10 cellular contexts compared by ENCODE assay signal in the genomic region with DNA sequence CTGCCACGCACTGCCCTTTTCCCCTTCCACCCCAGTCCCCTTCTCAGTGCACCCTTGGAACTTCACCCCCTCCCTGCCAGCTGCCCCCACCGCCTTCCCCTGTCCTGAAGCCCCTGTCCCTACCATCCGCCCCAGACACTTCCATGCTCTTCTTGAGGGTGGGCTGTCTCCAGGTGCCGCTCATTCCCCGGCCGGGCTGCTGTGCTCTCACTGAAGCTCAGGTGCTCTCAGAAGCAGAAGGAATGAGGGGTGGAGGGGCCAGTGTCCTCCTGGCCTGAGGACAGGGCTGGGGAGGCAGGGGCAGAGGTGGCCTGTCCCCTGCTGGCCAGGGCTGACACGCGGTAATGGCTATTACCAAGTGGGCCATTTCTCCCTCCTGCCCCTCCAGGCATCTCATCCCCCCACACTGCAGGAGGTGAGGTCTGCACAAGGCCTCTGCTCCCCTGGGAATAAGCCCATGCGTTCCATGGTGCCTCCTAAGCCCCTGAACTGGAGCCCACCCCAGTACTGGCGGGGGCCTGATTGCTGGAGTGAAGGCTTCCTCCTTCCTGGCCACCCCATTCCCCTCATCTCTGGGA. TPM values are rescaled to one million over a fixed set of nuclear protein-coding genes. Genes with fewer than 3 reads are reported as not detected.
DNase-seq lines count a peak whose midpoint lies in the region; ATAC-seq, FAIRE-seq and TF ChIP-seq lines count a peak whose summit lies in the region.
"Had no signal": no experiment of that assay in that cellular context is flagged by ENCODE, and none has a peak within 500 bp of the region (broad histone marks: within the 10 kb centered on the region; RNA-seq: fewer than 3 reads in every experiment).

No MANE protein-coding gene starts in this region.

- H4K20me1 ChIP-seq in OCI-LY1 (ENCODE audit: insufficient read depth, low read length): no peaks in the 10 kb centered on the region

- H3K79me2 ChIP-seq in OCI-LY1 (ENCODE audit: insufficient read depth, low read length): no peaks in the 10 kb centered on the region

- no peaks in the 10 kb centered on the region for H3K9me3 Mint-ChIP-seq in stimulated activated naive CD8-positive, alpha-beta T cell treated with anti-CD3 and anti-CD28 coated beads, Interleukin-15, Interleukin-2, amounts not matched to agents 100 ng/mL and 50 ng/mL, for 24 hours

- TF ChIP-seq CTCF in OCI-LY1 (IDR thresholded peaks at IDR 0.05; ENCODE audit: low read length) (no peak), kidney (IDR thresholded peaks at IDR 0.05; ENCODE audit: borderline replicate concordance, extremely low read depth, insufficient read depth) (no peak)

- no peaks in the 10 kb centered on the region for H3K36me3 Mint-ChIP-seq in stimulated activated naive CD8-positive, alpha-beta T cell treated with anti-CD3 and anti-CD28 coated beads, Interleukin-15, Interleukin-2, amounts not matched to agents 100 ng/mL and 50 ng/mL, for 24 hours (ENCODE audit: low read depth)

- H3K4me1 Mint-ChIP-seq in stimulated activated naive CD8-positive, alpha-beta T cell treated with anti-CD3 and anti-CD28 coated beads, Interleukin-15, Interleukin-2, amounts not matched to agents 100 ng/mL and 50 ng/mL, for 24 hours (ENCODE audit: low read depth): peaks cover 66% of the 10 kb centered on the region

- peak overlapping the region; percentile 49 for H3K27ac Mint-ChIP-seq in stimulated activated naive CD8-positive, alpha-beta T cell treated with anti-CD3 and anti-CD28 coated beads, Interleukin-15, Interleukin-2, amounts not matched to agents 100 ng/mL and 50 ng/mL, for 24 hours

- peak overlapping the region; percentile 4; the same call in 1 of the 2 replicates for H3K9ac ChIP-seq in OCI-LY1 (ENCODE audit: low read length)
- no peak overlapping the region for H3K9ac ChIP-seq in kidney (ENCODE audit: low read length in 2 of 2)

- no peak for ATAC-seq in stimulated activated naive CD8-positive, alpha-beta T cell treated with anti-CD3 and anti-CD28 coated beads, Interleukin-15, Interleukin-2, amounts not matched to agents 100 U/mL and 50 U/mL, for 24 hours
- no peak for ATAC-seq in HG03565 (IDR thresholded peaks at IDR 0.05; ENCODE audit: unreplicated experiment)
- no peak for ATAC-seq in GM18498 (IDR thresholded peaks at IDR 0.05; ENCODE audit: unreplicated experiment)
- ATAC-seq: Right ventricle myocardium inferior had no signal

- no peaks in the 10 kb centered on the region for H3K36me3 ChIP-seq in OCI-LY1 (ENCODE audit: insufficient read depth, low read length)
- H3K36me3 ChIP-seq in kidney (ENCODE audit: control insufficient read depth in 1 of 2, insufficient read depth in 2 of 2, low read length in 2 of 2): no peaks in the 10 kb centered on the region
- H3K36me3 ChIP-seq: prostate gland had no signal

- H3K27me3 Mint-ChIP-seq in stimulated activated naive CD8-positive, alpha-beta T cell treated with anti-CD3 and anti-CD28 coated beads, Interleukin-15, Interleukin-2, amounts not matched to agents 100 ng/mL and 50 ng/mL, for 24 hours: no peaks in the 10 kb centered on the region

- no peaks in the 10 kb centered on the region for H3K9me2 ChIP-seq in OCI-LY1 (ENCODE audit: low read depth, low read length)

- no peak for DNase-seq in stimulated activated naive CD8-positive, alpha-beta T cell treated with anti-CD3 and anti-CD28 coated beads, Interleukin-15, Interleukin-2, amounts not matched to agents 100 U/mL and 50 U/mL, for 24 hours
- DNase-seq in kidney (peak; percentile 68), cerebellar nuclear complex (lab: John Stamatoyannopoulos, UW) (no peak), A172 (ENCODE audit: low spot score) (no peak)

- intact Hi-C loops in kidney (cut with DNase I): no loop called here

- H3K4me3 ChIP-seq in OCI-LY1 (ENCODE audit: low read depth, low read length, poor library complexity, severe bottlenecking) (no peak overlapping the region), kidney (ENCODE audit: low read length in 2 of 2) (no peak overlapping the region)
- H3K4me3 ChIP-seq: prostate gland had no signal

- H2AFZ ChIP-seq in OCI-LY1 (ENCODE audit: low read length): no peak overlapping the region

- 0 out of 2 replicates have a peak, but pooled peaks cover 3% of the 10 kb centered on the region for H3F3A ChIP-seq in OCI-LY1 (ENCODE audit: insufficient read depth, low read length)

- no peak for FAIRE-seq in kidney (lab: Jason Lieb, UNC)

- no peak overlapping the region for H3K4me3 Mint-ChIP-seq in stimulated activated naive CD8-positive, alpha-beta T cell treated with anti-CD3 and anti-CD28 coated beads, Interleukin-15, Interleukin-2, amounts not matched to agents 100 ng/mL and 50 ng/mL, for 24 hours

- H3K4me1 ChIP-seq in OCI-LY1 (ENCODE audit: insufficient read depth, low read length, severe bottlenecking): peaks cover 62% of the 10 kb centered on the region
- no peaks in the 10 kb centered on the region for H3K4me1 ChIP-seq in kidney (ENCODE audit: control insufficient read depth in 1 of 2, insufficient read depth in 1 of 2, low read depth in 1 of 2, low read length in 2 of 2)
- H3K4me1 ChIP-seq: prostate gland had no signal

- H3K27ac ChIP-seq in OCI-LY1 (ENCODE audit: low read depth, low read length, poor library complexity, severe bottlenecking): peak overlapping the region; percentile 80
- H3K27ac ChIP-seq in kidney (ENCODE audit: low read depth in 2 of 2, low read length in 2 of 2): no peak overlapping the region
- H3K27ac ChIP-seq: prostate gland had no signal

- H3K27me3 ChIP-seq in OCI-LY1 (ENCODE audit: insufficient read depth, low read length): no peaks in the 10 kb centered on the region

- H3K4me2 ChIP-seq in OCI-LY1 (ENCODE audit: low read length): peak overlapping the region; percentile 73; the same call in 1 of the 2 replicates

- H3K9me3 ChIP-seq in OCI-LY1 (ENCODE audit: low read length) (no peaks in the 10 kb centered on the region), kidney (ENCODE audit: control insufficient read depth in 1 of 2, low read length in 2 of 2) (no peaks in the 10 kb centered on the region)
- H3K9me3 ChIP-seq: prostate gland had no signal

RNA-seq across cellular contexts. Expression of gene BID, which starts 6.6 kb away (rescaled TPM):
- total RNA-seq in kidney: 12.5 TPM
- 10.6 TPM for polyA plus RNA-seq in kidney (ENCODE audit: insufficient read depth, low read depth, low replicate concordance)
- total RNA-seq in A172 (2014; rRNA removed; shearing (Covaris generic)): 72.4 and 83.9 TPM in 2 replicates
